1 cellular context compared by ENCODE assay signal in the genomic region with DNA sequence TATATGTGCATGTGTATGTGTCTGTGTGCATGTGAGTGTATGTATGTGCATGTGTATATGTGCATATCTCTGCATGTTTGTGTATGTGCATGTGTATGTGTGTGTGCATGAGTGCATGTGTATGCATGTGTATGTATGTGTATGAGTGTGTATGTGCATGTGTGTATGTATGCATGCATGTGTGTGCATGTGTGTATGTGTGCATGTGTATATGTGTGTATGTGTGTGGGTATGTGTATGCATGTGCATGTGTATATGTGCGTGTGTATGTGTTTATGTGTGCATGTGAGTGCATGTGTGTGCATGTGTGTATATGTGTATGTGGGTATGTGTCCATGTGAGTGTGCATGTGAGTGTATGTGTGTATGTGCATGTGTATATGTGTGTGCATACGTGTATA. TPM values are rescaled to one million over a fixed set of nuclear protein-coding genes. Genes with fewer than 3 reads are reported as not detected.
"Had no signal": no experiment of that assay in that cellular context is flagged by ENCODE, and none has a peak within 500 bp of the region (broad histone marks: within the 10 kb centered on the region; RNA-seq: fewer than 3 reads in every experiment).

No MANE protein-coding gene starts in this region.

RNA-seq across cellular contexts. Expression of a gene that starts 24.6 kb away (rescaled TPM):
- total RNA-seq: MCF 10A had no signal
